Comparison of ENCODE assay signal across 8 cellular contexts in the genomic region with DNA sequence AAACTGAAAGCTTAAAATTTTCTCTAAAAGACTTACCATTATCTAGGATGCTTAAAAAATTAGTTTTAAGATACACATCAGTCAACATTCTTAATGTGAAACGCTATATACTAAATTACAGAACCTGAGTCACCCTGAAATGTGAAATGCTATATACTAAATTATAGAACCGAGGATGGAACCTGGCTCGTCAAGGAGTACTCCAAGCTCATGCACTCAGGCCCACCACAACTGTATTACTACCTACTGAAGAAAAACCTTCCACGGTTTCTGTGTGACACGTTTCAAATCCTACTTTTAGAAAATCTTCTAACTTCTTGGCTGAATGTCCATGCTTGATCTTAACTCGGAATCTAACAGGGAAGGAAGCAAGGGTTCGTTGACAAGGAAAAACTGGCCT. TPM values are rescaled to one million over a fixed set of nuclear protein-coding genes. Genes with fewer than 3 reads are reported as not detected.
DNase-seq lines count a peak whose midpoint lies in the region; ATAC-seq, FAIRE-seq and TF ChIP-seq lines count a peak whose summit lies in the region.

No MANE protein-coding gene starts in this region.

- TF ChIP-seq POLR2A in heart left ventricle (IDR thresholded peaks at IDR 0.05) (no peak), vagina (IDR thresholded peaks at IDR 0.05) (no peak)

- no peaks in the 10 kb centered on the region for H3K27me3 Mint-ChIP-seq in astrocyte (ENCODE audit: low read depth, unreplicated experiment)

- H3K27me3 ChIP-seq in heart left ventricle (no peaks in the 10 kb centered on the region), astrocyte (ENCODE audit: insufficient read depth, low read length) (no peaks in the 10 kb centered on the region), mesendoderm (ENCODE audit: insufficient read depth, low read length, poor library complexity) (no peaks in the 10 kb centered on the region), vagina (no peaks in the 10 kb centered on the region)

- FAIRE-seq in astrocyte (lab: Jason Lieb, UNC): no peak

- H3K9ac ChIP-seq in astrocyte (ENCODE audit: low read length) (peak overlapping the region; percentile 90), mesendoderm (ENCODE audit: low read length) (peak overlapping the region; percentile 93)

- H3K9me3 ChIP-seq in heart left ventricle (no peaks in the 10 kb centered on the region), astrocyte (ENCODE audit: insufficient read depth, low read depth, low read length) (no peaks in the 10 kb centered on the region), vagina (no peaks in the 10 kb centered on the region)

- H4K20me1 ChIP-seq in astrocyte (ENCODE audit: insufficient read depth, low read length): peaks cover 36% of the 10 kb centered on the region

- peak overlapping the region; percentile 98 for H3K18ac ChIP-seq in mesendoderm (ENCODE audit: low read length)

- H2BK15ac ChIP-seq in mesendoderm (replicated peaks; ENCODE audit: low read depth): no peak overlapping the region

- H2AFZ ChIP-seq in astrocyte (ENCODE audit: low read depth, low read length): no peak overlapping the region

- intact Hi-C loops in heart left ventricle (cut with DNase I) (loop anchor here in 1 of 10 donors (5.0 kb wide), 1 partner anchor 81 kb away; no protein-coding TSS in a partner anchor), Right ventricle myocardium superior (cut with DNase I) (loop anchor here (10.0 kb wide), 1 partner anchor 1052 kb away; the partner anchor contains the start of gene ATL2), vagina (cut with DNase I) (no loop called here)

- TF ChIP-seq CTCF in heart left ventricle (IDR thresholded peaks at IDR 0.05): no peak
- no peak for TF ChIP-seq CTCF in astrocyte (IDR thresholded peaks at IDR 0.05; ENCODE audit: insufficient read depth, low read depth, low read length)
- TF ChIP-seq CTCF in vagina (IDR thresholded peaks at IDR 0.05): no peak

- no peak overlapping the region for H4K8ac ChIP-seq in mesendoderm (ENCODE audit: low read depth, low read length)

- H4K5ac ChIP-seq in mesendoderm (ENCODE audit: low read length): no peak overlapping the region

- no peak overlapping the region for H2AK5ac ChIP-seq in mesendoderm (ENCODE audit: low read length)

- H3K4me1 ChIP-seq in heart left ventricle (peaks cover 6 to 64% (median 36%) of the 10 kb centered on the region in 12 donors), astrocyte (ENCODE audit: insufficient read depth, low read length) (peaks cover 10% of the 10 kb centered on the region), mesendoderm (ENCODE audit: control insufficient read depth, low read depth, low read length) (peaks cover 6% of the 10 kb centered on the region), vagina (peaks cover 54% of the 10 kb centered on the region)

- ATAC-seq in heart left ventricle (no peak), Right ventricle myocardium superior (ENCODE audit: poor library complexity) (no peak), GM18909 (IDR thresholded peaks at IDR 0.05; ENCODE audit: poor library complexity, unreplicated experiment) (no peak), HG03139 (IDR thresholded peaks at IDR 0.05; ENCODE audit: unreplicated experiment) (no peak)

- H3K9me3 Mint-ChIP-seq in astrocyte (ENCODE audit: unreplicated experiment): no peaks in the 10 kb centered on the region

- DNase-seq in heart left ventricle: no peak
- DNase-seq in Right ventricle myocardium superior: no peak
- DNase-seq in astrocyte (ENCODE audit: low read depth): no peak
- DNase-seq in mesendoderm: no peak
- no peak for DNase-seq in vagina (ENCODE audit: extremely low spot score in 2 of 2)
- no peak for DNase-seq in COLO668 (lab: John Stamatoyannopoulos, UW; ENCODE audit: unreplicated experiment)

- H3K4me2 ChIP-seq in astrocyte (ENCODE audit: low read length) (peak overlapping the region; percentile 92), mesendoderm (ENCODE audit: low read length) (peak overlapping the region; percentile 89)

- H2BK120ac ChIP-seq in mesendoderm (ENCODE audit: low read depth, low read length): no peak overlapping the region

- 34 to 47% (median 37%) methylated on average over 7 of the region's 7 CpGs for WGBS in heart left ventricle, 4 donors
- WGBS in mesendoderm (ENCODE audit: extremely low coverage, insufficient coverage, low lambda C conversion rate): no CpG with 5 or more reads among the region's 7 CpGs

- peaks cover 32% of the 10 kb centered on the region for H3K4me1 Mint-ChIP-seq in astrocyte (ENCODE audit: low read depth, unreplicated experiment)

- H3K36me3 Mint-ChIP-seq in astrocyte (ENCODE audit: low read depth, unreplicated experiment): no peaks in the 10 kb centered on the region

- H3K56ac ChIP-seq in mesendoderm (ENCODE audit: low read length): peak overlapping the region; percentile 93

- no peaks in the 10 kb centered on the region for H3K79me1 ChIP-seq in mesendoderm (ENCODE audit: low read length)

- H3K27ac Mint-ChIP-seq in astrocyte (ENCODE audit: unreplicated experiment): peak overlapping the region; percentile 97

- no peaks in the 10 kb centered on the region for H3K36me3 ChIP-seq in heart left ventricle
- no peaks in the 10 kb centered on the region for H3K36me3 ChIP-seq in astrocyte (ENCODE audit: insufficient read depth, low read length)
- no peaks in the 10 kb centered on the region for H3K36me3 ChIP-seq in mesendoderm (ENCODE audit: control insufficient read depth, insufficient read depth, low read length)
- H3K36me3 ChIP-seq in vagina: no peaks in the 10 kb centered on the region

- peak overlapping the region; percentile 66 to 95 (median 84) for H3K4me3 ChIP-seq in heart left ventricle
- H3K4me3 ChIP-seq in astrocyte (ENCODE audit: insufficient read depth, low read depth, low read length): peak overlapping the region; percentile 94
- H3K4me3 ChIP-seq in mesendoderm (ENCODE audit: low read length): peak overlapping the region; percentile 89
- H3K4me3 ChIP-seq in vagina: peak overlapping the region; percentile 77 to 87

- H3K27ac ChIP-seq in heart left ventricle: peak overlapping the region in 11 of 12 donors; percentile 86 to 93 (median 89)
- peak overlapping the region; percentile 6 for H3K27ac ChIP-seq in astrocyte (ENCODE audit: low read depth, low read length)
- H3K27ac ChIP-seq in mesendoderm (ENCODE audit: low read depth, low read length): peak overlapping the region; percentile 39
- H3K27ac ChIP-seq in vagina: peak overlapping the region; percentile 97

- H3K79me2 ChIP-seq in astrocyte (ENCODE audit: insufficient read depth, low read length) (peaks cover 60% of the 10 kb centered on the region), mesendoderm (ENCODE audit: control insufficient read depth, insufficient read depth, low read length) (peaks cover 44% of the 10 kb centered on the region)

- no peak overlapping the region for H3K4ac ChIP-seq in mesendoderm (ENCODE audit: low read depth, low read length)

- no peak overlapping the region for H3K23ac ChIP-seq in mesendoderm (ENCODE audit: low read length)

- peak overlapping the region; percentile 37 for H2BK5ac ChIP-seq in mesendoderm (ENCODE audit: low read length)

- peak overlapping the region; percentile 99 for H3K4me3 Mint-ChIP-seq in astrocyte (ENCODE audit: unreplicated experiment)

RNA-seq across cellular contexts. Expression of gene PRKD3, which starts 1.5 kb away (rescaled TPM):
- 10 to 100 TPM in 8 of 9 donors, 1 to 10 TPM in 1; 9.6 to 24.5 (median 12.5) TPM for total RNA-seq in heart left ventricle
- polyA plus RNA-seq in heart left ventricle: 1 to 10 TPM; 3.4 to 7.6 TPM
- 10.4 TPM for total RNA-seq in Right ventricle myocardium superior
- total RNA-seq in astrocyte: 40.0 and 42.5 TPM in 2 replicates
- 49.2 TPM for polyA plus RNA-seq in mesendoderm (2013, experiment 1 of 2)
- 47.9 TPM for polyA plus RNA-seq in mesendoderm (2013, experiment 2 of 2)
- 38.8 TPM for total RNA-seq in vagina

RNA-seq across cellular contexts. Expression of gene QPCT, which starts 21.3 kb away (rescaled TPM):
- total RNA-seq in heart left ventricle (1 to 10 TPM; 1.5 to 7.2 (median 2.8) TPM), Right ventricle myocardium superior (1.2 TPM), astrocyte (23.1 and 25.2 TPM in 2 replicates), vagina (6.9 TPM)
- polyA plus RNA-seq in heart left ventricle: 1 to 10 TPM; 1.3 to 4.0 TPM
- 26.1 TPM for polyA plus RNA-seq in mesendoderm (2013, experiment 1 of 2)
- polyA plus RNA-seq in mesendoderm (2013, experiment 2 of 2): 24.8 TPM

Comparison
In these comparisons a context has a peak if more than half of its experiments do, and no peak if none do; other contexts are left out.
1. H3K27ac ChIP-seq: peak in every context shown above with its lines; median percentile 97 in vagina; 89 in heart left ventricle; 39 in mesendoderm; 6 in astrocyte.